8 cellular contexts compared by ENCODE assay signal in the genomic region with DNA sequence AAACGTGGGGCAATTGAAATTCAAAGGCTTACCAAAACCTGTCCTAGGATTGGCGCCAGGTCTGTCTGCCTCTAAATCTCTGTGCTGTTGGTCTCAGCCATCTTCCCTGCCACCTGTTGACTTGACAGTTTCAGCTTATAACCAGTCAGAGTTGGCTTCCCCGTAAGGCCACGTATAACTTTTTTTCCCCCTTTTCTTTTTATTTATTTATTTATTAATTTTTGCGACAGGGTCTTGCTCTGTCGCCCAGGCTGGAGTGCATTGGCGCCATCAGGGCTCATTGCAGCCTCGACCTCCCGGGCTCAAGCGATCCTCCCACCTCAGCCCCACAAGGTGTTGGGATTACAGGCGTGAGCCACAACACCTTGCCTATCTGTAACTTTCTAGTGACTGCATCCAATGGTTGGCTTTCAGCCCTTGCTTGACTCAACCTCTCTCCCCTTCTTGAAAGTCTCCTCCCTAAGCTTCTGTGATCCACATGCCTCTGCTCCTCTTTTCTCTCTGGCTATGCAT. TPM values are rescaled to one million over a fixed set of nuclear protein-coding genes. Genes with fewer than 3 reads are reported as not detected.
A peak's percentile ranks its signal among the peaks of the same experiment; 100 is the strongest.
DNase-seq lines count a peak whose midpoint lies in the region; ATAC-seq and TF ChIP-seq lines count a peak whose summit lies in the region.

No MANE protein-coding gene starts in this region.

- H3K27me3 Mint-ChIP-seq in activated naive CD4-positive, alpha-beta T cell treated with anti-CD3 and anti-CD28 coated beads, Interleukin-2, amount 10 ng/mL, durations not matched to agents 7 days and 5 days: no peaks in the 10 kb centered on the region

- peaks cover 0 to 23% (median 12%) of the 10 kb centered on the region in 4 donors for H3K36me3 ChIP-seq in right lobe of liver
- H3K36me3 ChIP-seq in tibial nerve: peaks cover 0 to 24% (median 12%) of the 10 kb centered on the region in 3 donors

- ATAC-seq in right lobe of liver (no peak), HG03439 (IDR thresholded peaks at IDR 0.05; ENCODE audit: unreplicated experiment) (no peak), GM21528 (IDR thresholded peaks at IDR 0.05; ENCODE audit: low FRiP score, unreplicated experiment) (no peak)

- 52% methylated on average over 8 of the region's 11 CpGs for WGBS in right lobe of liver (ENCODE audit: insufficient coverage, low coverage, low lambda C conversion rate, missing lambda C conversion rate)
- WGBS in tibial nerve, 2 donors: 59 to 60% methylated on average over 11 of the region's 11 CpGs

- peaks cover 42% of the 10 kb centered on the region for H3K4me1 Mint-ChIP-seq in activated naive CD4-positive, alpha-beta T cell treated with anti-CD3 and anti-CD28 coated beads, Interleukin-2, amount 10 ng/mL, durations not matched to agents 7 days and 5 days

- CTCF ChIA-PET in activated naive CD4-positive, alpha-beta T cell treated with anti-CD3 and anti-CD28 coated beads, Interleukin-2, amount 10 ng/mL, durations not matched to agents 7 days and 5 days (lab: Charles Lee): interaction anchor here (0.9 to 3.3 kb wide), 4 partner anchors 14 to 196 kb away, joined by 4 to 9 read pairs (median 7); a partner anchor contains a TSS

- in situ Hi-C loops in astrocyte of the spinal cord (cut with HindIII; ENCODE audit: low sequenced_read_pairs): no loop called here

- peaks cover 18% of the 10 kb centered on the region for H3K36me3 Mint-ChIP-seq in activated naive CD4-positive, alpha-beta T cell treated with anti-CD3 and anti-CD28 coated beads, Interleukin-2, amount 10 ng/mL, durations not matched to agents 7 days and 5 days

- H3K9me3 ChIP-seq in right lobe of liver: no peaks in the 10 kb centered on the region
- H3K9me3 ChIP-seq in tibial nerve: no peaks in the 10 kb centered on the region

- H3K27ac Mint-ChIP-seq in activated naive CD4-positive, alpha-beta T cell treated with anti-CD3 and anti-CD28 coated beads, Interleukin-2, amount 10 ng/mL, durations not matched to agents 7 days and 5 days: peak overlapping the region; percentile 100

- TF ChIP-seq POLR2A in right lobe of liver (IDR thresholded peaks at IDR 0.05) (no peak), tibial nerve (IDR thresholded peaks at IDR 0.05) (no peak)

- peak overlapping the region; percentile 96 to 99 (median 97) for H3K27ac ChIP-seq in right lobe of liver
- peak overlapping the region; percentile 95 to 99 (median 96) for H3K27ac ChIP-seq in tibial nerve

- DNase-seq in activated naive CD4-positive, alpha-beta T cell treated with anti-CD3 and anti-CD28 coated beads, Interleukin-2, amount 10 ng/mL, durations not matched to agents 7 days and 5 days: no peak
- DNase-seq in activated naive CD4-positive, alpha-beta T cell treated with Interleukin-2 at 50 U/mL for 16 hours: no peak
- DNase-seq in astrocyte of the spinal cord (ENCODE audit: low read depth, low spot score): no peak
- DNase-seq in right lobe of liver: no peak
- no peak for DNase-seq in tibial nerve (ENCODE audit: low spot score in 2 of 2)
- no peak for DNase-seq in stimulated activated CD4-positive, alpha-beta T cell treated with anti-CD3 and anti-CD28 coated beads, Interleukin-4, amount 100 ng/mL, for 24 hours

- H3K4me3 ChIP-seq in astrocyte of the spinal cord (ENCODE audit: low read depth, low read length) (peak overlapping the region; percentile 82), right lobe of liver (peak overlapping the region; percentile 92 to 99 (median 99)), tibial nerve (peak overlapping the region; percentile 69 to 94 (median 89))

- TF ChIP-seq CTCF in astrocyte of the spinal cord (IDR thresholded peaks at IDR 0.05; ENCODE audit: low read depth, low read length): no peak
- no peak for TF ChIP-seq CTCF in right lobe of liver (IDR thresholded peaks at IDR 0.05)
- no peak for TF ChIP-seq CTCF in tibial nerve (IDR thresholded peaks at IDR 0.05)

- H3K4me1 ChIP-seq in right lobe of liver (peaks cover 0 to 25% (median 11%) of the 10 kb centered on the region in 4 donors), tibial nerve (peaks cover 0 to 41% (median 20%) of the 10 kb centered on the region in 4 donors)

- H3K4me3 Mint-ChIP-seq in activated naive CD4-positive, alpha-beta T cell treated with anti-CD3 and anti-CD28 coated beads, Interleukin-2, amount 10 ng/mL, durations not matched to agents 7 days and 5 days: peak overlapping the region; percentile 99

- intact Hi-C loops in right lobe of liver (cut with DNase I): loop anchor here in 1 of 2 donors (10.0 kb wide), 1 partner anchor 119 kb away; no protein-coding TSS in a partner anchor

- H3K27me3 ChIP-seq in right lobe of liver (no peaks in the 10 kb centered on the region), tibial nerve (no peaks in the 10 kb centered on the region)

- H3K9me3 Mint-ChIP-seq in activated naive CD4-positive, alpha-beta T cell treated with anti-CD3 and anti-CD28 coated beads, Interleukin-2, amount 10 ng/mL, durations not matched to agents 7 days and 5 days: no peaks in the 10 kb centered on the region

- TF ChIP-seq EP300 in tibial nerve (IDR thresholded peaks at IDR 0.05): no peak

RNA-seq across cellular contexts. Expression of a gene that starts 1.4 kb away (rescaled TPM):
- 100 to 1,000 TPM in 4 of 6 experiments, 10 to 100 TPM in 2; 73.0 to 120 (median 109) TPM for total RNA-seq in right lobe of liver
- 10 to 100 TPM; 31.6 to 72.6 (median 58.3) TPM for total RNA-seq in tibial nerve

RNA-seq across cellular contexts. Expression of a gene that starts 13.6 kb away (rescaled TPM):
- 10 to 100 TPM; 26.3 to 51.7 (median 28.4) TPM for total RNA-seq in right lobe of liver
- 10 to 100 TPM; 48.8 to 55.9 (median 54.2) TPM for total RNA-seq in tibial nerve

RNA-seq across cellular contexts. Expression of a gene that starts 13.8 kb away (rescaled TPM):
- 100 to 1,000 TPM; 287 to 472 (median 343) TPM for total RNA-seq in right lobe of liver
- total RNA-seq in tibial nerve: 1,000 to 10,000 TPM; 1,078 to 1,548 (median 1,229) TPM

RNA-seq across cellular contexts. Expression of a gene that starts 18.2 kb away (rescaled TPM):
- total RNA-seq in right lobe of liver: 10 to 100 TPM in 2 of 6 experiments, 1 to 10 TPM in 4; 4.9 to 15.7 (median 6.2) TPM
- total RNA-seq in tibial nerve: 10 to 100 TPM; 19.2 to 26.8 (median 22.6) TPM

RNA-seq across cellular contexts. Expression of a gene that starts 24.0 kb away (rescaled TPM):
- total RNA-seq in right lobe of liver: 100 to 1,000 TPM in 1 of 6 experiments, 10 to 100 TPM in 5; 25.6 to 112 (median 37.8) TPM
- total RNA-seq in tibial nerve: 10 to 100 TPM; 13.6 to 93.0 (median 41.5) TPM
